In the genomic region with DNA sequence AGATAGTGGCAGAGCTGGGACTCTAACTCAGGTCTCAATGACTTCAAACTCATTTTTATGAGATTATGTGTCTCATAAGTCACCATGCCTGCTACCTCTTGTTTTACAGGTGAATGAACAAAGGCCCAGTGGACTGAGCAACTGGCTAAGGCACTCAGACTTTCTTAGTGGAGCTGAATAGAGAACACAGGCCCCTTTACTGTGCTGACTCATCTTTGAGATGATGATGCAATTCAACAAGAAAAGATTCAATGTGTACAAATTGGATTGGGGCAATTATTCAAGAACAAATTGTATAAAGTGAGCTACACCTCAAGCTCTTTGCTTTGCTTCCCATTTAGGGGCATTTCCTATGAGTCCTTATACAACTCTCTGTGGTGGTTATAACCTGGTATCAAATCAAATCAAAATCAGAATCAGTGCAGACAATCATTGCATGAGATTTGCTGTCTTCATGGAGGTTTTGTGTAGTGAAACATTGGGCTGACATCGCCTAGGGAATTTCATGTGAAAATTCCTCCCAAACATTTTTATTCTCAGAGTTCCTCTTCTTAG, we compare ENCODE assay signal across 17 cellular contexts.
A peak's percentile ranks its signal among the peaks of the same experiment; 100 is the strongest.
DNase-seq lines count a peak whose midpoint lies in the region; ATAC-seq, FAIRE-seq and TF ChIP-seq lines count a peak whose summit lies in the region.
"Had no signal": no experiment of that assay in that cellular context is flagged by ENCODE, and none has a peak within 500 bp of the region (broad histone marks: within the 10 kb centered on the region; RNA-seq: fewer than 3 reads in every experiment).

No MANE protein-coding gene starts in this region.

- H2AK5ac ChIP-seq in IMR-90 (ENCODE audit: low read depth, low read length): no peak overlapping the region

- H3K79me2 ChIP-seq in keratinocyte (ENCODE audit: control insufficient read depth, insufficient read depth, low read length): no peaks in the 10 kb centered on the region

- no peak overlapping the region for H4K8ac ChIP-seq in IMR-90 (ENCODE audit: low read depth in 2 of 2, low read length in 2 of 2)

- H2BK120ac ChIP-seq in IMR-90 (ENCODE audit: low read depth, low read length): no peak overlapping the region

- H4K5ac ChIP-seq in IMR-90 (ENCODE audit: low read depth, low read length): no peak overlapping the region

- H3K9me3 Mint-ChIP-seq in activated T-helper 1 cell treated with anti-CD3 and anti-CD28 coated beads, Interleukin-12 subunit alpha, Interleukin-12 subunit beta, Interleukin-2, Interleukin-4 antibody, amounts not matched to agents 30 ng/mL and 10 ng/mL and 1 ng/mL, durations not matched to agents 14 hours and 24 hours and 36 hours: no peaks in the 10 kb centered on the region
- H3K9me3 Mint-ChIP-seq in naive thymus-derived CD4-positive, alpha-beta T cell: no peaks in the 10 kb centered on the region
- H3K9me3 Mint-ChIP-seq: activated T-cell treated with anti-CD3 and anti-CD28 coated beads, Interleukin-2, amount 50 U/mL, for 4 hours; H9; WTC11 had no signal

- intact Hi-C loops in IMR-90 (cut with micrococcal nuclease): no loop called here
- intact Hi-C loops in activated T-helper 1 cell treated with anti-CD3 and anti-CD28 coated beads, Interleukin-12 subunit alpha, Interleukin-12 subunit beta, Interleukin-2, Interleukin-4 antibody, amounts not matched to agents 30 ng/mL and 10 ng/mL and 1 ng/mL, durations not matched to agents 14 hours and 24 hours and 36 hours (cut with micrococcal nuclease): loop anchor here (10.0 kb wide), 1 partner anchor 222 kb away; no protein-coding TSS in a partner anchor
- intact Hi-C loops in naive thymus-derived CD4-positive, alpha-beta T cell (cut with micrococcal nuclease): no loop called here

- H3K27ac Mint-ChIP-seq in activated T-helper 1 cell treated with anti-CD3 and anti-CD28 coated beads, Interleukin-12 subunit alpha, Interleukin-12 subunit beta, Interleukin-2, Interleukin-4 antibody, amounts not matched to agents 30 ng/mL and 10 ng/mL and 1 ng/mL, durations not matched to agents 14 hours and 24 hours and 36 hours: no peak overlapping the region
- no peak overlapping the region for H3K27ac Mint-ChIP-seq in naive thymus-derived CD4-positive, alpha-beta T cell
- H3K27ac Mint-ChIP-seq: H9, WTC11 had no signal

- no peak overlapping the region for H2BK15ac ChIP-seq in IMR-90 (ENCODE audit: low read depth, low read length)

- H3K9ac ChIP-seq in IMR-90 (ENCODE audit: low read depth, low read length) (no peak overlapping the region), keratinocyte (ENCODE audit: control insufficient read depth, extremely low read depth, insufficient read depth, low read length) (no peak overlapping the region)

- H3K27me3 ChIP-seq in BJ (ENCODE audit: control insufficient read depth, insufficient read depth, low read length) (no peaks in the 10 kb centered on the region), IMR-90 (ENCODE audit: control insufficient read depth, insufficient read depth, low read length) (no peaks in the 10 kb centered on the region), keratinocyte (ENCODE audit: control insufficient read depth, extremely low read depth, insufficient read depth, low read length) (no peaks in the 10 kb centered on the region)
- H3K27me3 ChIP-seq in naive thymus-derived CD4-positive, alpha-beta T cell (ENCODE audit: control insufficient read depth in 2 of 2, insufficient read depth in 2 of 2, low read length in 2 of 2): no peaks in the 10 kb centered on the region
- H3K27me3 ChIP-seq: gastroesophageal sphincter had no signal

- H3K9me3 ChIP-seq in IMR-90 (ENCODE audit: control insufficient read depth, insufficient read depth, low read length): no peaks in the 10 kb centered on the region
- no peaks in the 10 kb centered on the region for H3K9me3 ChIP-seq in keratinocyte (ENCODE audit: control insufficient read depth, low read depth, low read length)
- no peaks in the 10 kb centered on the region for H3K9me3 ChIP-seq in naive thymus-derived CD4-positive, alpha-beta T cell (ENCODE audit: control insufficient read depth in 2 of 3, low read length in 3 of 3)
- H3K9me3 ChIP-seq: Caco-2, gastroesophageal sphincter had no signal

- no peaks in the 10 kb centered on the region for H3K36me3 Mint-ChIP-seq in activated T-helper 1 cell treated with anti-CD3 and anti-CD28 coated beads, Interleukin-12 subunit alpha, Interleukin-12 subunit beta, Interleukin-2, Interleukin-4 antibody, amounts not matched to agents 30 ng/mL and 10 ng/mL and 1 ng/mL, durations not matched to agents 14 hours and 24 hours and 36 hours (ENCODE audit: low read depth)
- no peaks in the 10 kb centered on the region for H3K36me3 Mint-ChIP-seq in naive thymus-derived CD4-positive, alpha-beta T cell
- H3K36me3 Mint-ChIP-seq: WTC11 had no signal

- BruUV-seq in IMR-90 (replicated peaks; lab: Mats Ljungman, UMichigan): no TSS peak

- H3K4ac ChIP-seq in IMR-90 (ENCODE audit: low read depth, low read length): no peak overlapping the region

- dilution Hi-C loops in IMR-90 (cut with HindIII; ENCODE audit: low sequenced_read_pairs, unreplicated experiment): loop anchor here (25.0 kb wide), 1 partner anchor 426 kb away; no protein-coding TSS in a partner anchor
- dilution Hi-C loops in keratinocyte (cut with MboI; ENCODE audit: extremely low pct_ligation_motif_present, low sequenced_read_pairs): loop anchor here (25.0 kb wide), 2 partner anchors 301 to 426 kb away; no protein-coding TSS in a partner anchor

- no peak overlapping the region for H3K56ac ChIP-seq in IMR-90 (ENCODE audit: extremely low read depth, insufficient read depth, low read length)

- ATAC-seq in IMR-90 (ENCODE audit: low read depth): no peak
- no peak for ATAC-seq in HG03135 (IDR thresholded peaks at IDR 0.05; ENCODE audit: unreplicated experiment)
- no peak for ATAC-seq in naive thymus-derived CD4-positive, alpha-beta T cell
- ATAC-seq: activated T-cell treated with anti-CD3 and anti-CD28 coated beads, Interleukin-2, amount 50 U/mL, for 4 hours; gastroesophageal sphincter; left ventricle myocardium superior; WTC11 had no signal

- DNase-seq in BJ (ENCODE audit: low read depth): peak; percentile 1
- peak; percentile 39 for DNase-seq in IMR-90
- peak; percentile 12 for DNase-seq in astrocyte of the cerebellum (ENCODE audit: low read depth)
- DNase-seq in keratinocyte (ENCODE audit: low read depth, low spot score): no peak
- no peak for DNase-seq in activated T-helper 1 cell treated with anti-CD3 and anti-CD28 coated beads, Interleukin-12 subunit alpha, Interleukin-12 subunit beta, Interleukin-2, Interleukin-4 antibody, amounts not matched to agents 30 ng/mL and 10 ng/mL and 1 ng/mL, durations not matched to agents 14 hours and 24 hours and 36 hours (ENCODE audit: low spot score)
- DNase-seq in activated naive CD4-positive, alpha-beta T cell treated with anti-CD3 and anti-CD28 coated beads, Interleukin-2, amount 50 U/mL, for 16 hours: no peak
- DNase-seq in naive thymus-derived CD4-positive, alpha-beta T cell: no peak
- DNase-seq: activated T-cell treated with anti-CD3 and anti-CD28 coated beads, Interleukin-2, amount 50 U/mL, for 4 hours; Caco-2; H9; left ventricle myocardium superior; nucleus accumbens; Right ventricle myocardium superior had no signal

- H2BK5ac ChIP-seq in IMR-90 (ENCODE audit: low read depth, low read length, poor library complexity, severe bottlenecking): no peak overlapping the region

- H3K14ac ChIP-seq in IMR-90 (replicated peaks; ENCODE audit: low read depth, low read length): no peak overlapping the region

- no peak overlapping the region for H2BK20ac ChIP-seq in IMR-90 (ENCODE audit: low read depth, low read length)

- H3K4me2 ChIP-seq in IMR-90 (ENCODE audit: low read depth, low read length) (no peak overlapping the region), keratinocyte (ENCODE audit: control insufficient read depth, extremely low read depth, insufficient read depth, low read depth, low read length) (no peak overlapping the region)

- CTCF ChIA-PET in BJ (lab: Yijun Ruan, JAX) (interaction anchor here (0.6 to 7.2 kb wide), 2 partner anchors 430 to 1013 kb away, joined by 3 to 130 read pairs; no protein-coding TSS in a partner anchor), IMR-90 (lab: Yijun Ruan, JAX) (interaction anchor here (0.6 to 1.6 kb wide), 2 partner anchors 341 to 397 kb away, joined by 3 to 4 read pairs; no protein-coding TSS in a partner anchor)
- CTCF ChIA-PET in naive thymus-derived CD4-positive, alpha-beta T cell (lab: Charles Lee): no interaction called here

- H3K4me3 ChIP-seq in BJ (ENCODE audit: low read depth, low read length) (no peak overlapping the region), IMR-90 (ENCODE audit: insufficient read depth, low read depth, low read length) (no peak overlapping the region), astrocyte of the cerebellum (ENCODE audit: low read depth, low read length) (no peak overlapping the region), keratinocyte (ENCODE audit: control insufficient read depth in 2 of 3, extremely low read depth in 1 of 3, insufficient read depth in 2 of 3, low read depth in 1 of 3, low read length in 3 of 3) (no peak overlapping the region)
- no peak overlapping the region for H3K4me3 ChIP-seq in naive thymus-derived CD4-positive, alpha-beta T cell (ENCODE audit: low read length)
- H3K4me3 ChIP-seq: gastroesophageal sphincter had no signal

- no peaks in the 10 kb centered on the region for H3K36me3 ChIP-seq in BJ (ENCODE audit: control insufficient read depth, insufficient read depth, low read length)
- no peaks in the 10 kb centered on the region for H3K36me3 ChIP-seq in IMR-90 (ENCODE audit: control insufficient read depth, insufficient read depth, low read length)
- no peaks in the 10 kb centered on the region for H3K36me3 ChIP-seq in keratinocyte (ENCODE audit: control insufficient read depth in 2 of 2, extremely low read depth in 1 of 2, insufficient read depth in 2 of 2, low read length in 2 of 2)
- no peaks in the 10 kb centered on the region for H3K36me3 ChIP-seq in naive thymus-derived CD4-positive, alpha-beta T cell (ENCODE audit: control insufficient read depth in 2 of 3, insufficient read depth in 3 of 3, low read length in 3 of 3)
- H3K36me3 ChIP-seq: gastroesophageal sphincter had no signal

- H3K23ac ChIP-seq in IMR-90 (ENCODE audit: low read depth, low read length): no peak overlapping the region

- no peak for TF ChIP-seq RAD21 in IMR-90 (IDR thresholded peaks at IDR 0.05; ENCODE audit: low read length)

- no peak overlapping the region for H3K4me3 Mint-ChIP-seq in activated T-helper 1 cell treated with anti-CD3 and anti-CD28 coated beads, Interleukin-12 subunit alpha, Interleukin-12 subunit beta, Interleukin-2, Interleukin-4 antibody, amounts not matched to agents 30 ng/mL and 10 ng/mL and 1 ng/mL, durations not matched to agents 14 hours and 24 hours and 36 hours
- H3K4me3 Mint-ChIP-seq in naive thymus-derived CD4-positive, alpha-beta T cell: no peak overlapping the region
- H3K4me3 Mint-ChIP-seq: activated T-cell treated with anti-CD3 and anti-CD28 coated beads, Interleukin-2, amount 50 U/mL, for 4 hours; H9; WTC11 had no signal

- H3K4me1 Mint-ChIP-seq in activated T-helper 1 cell treated with anti-CD3 and anti-CD28 coated beads, Interleukin-12 subunit alpha, Interleukin-12 subunit beta, Interleukin-2, Interleukin-4 antibody, amounts not matched to agents 30 ng/mL and 10 ng/mL and 1 ng/mL, durations not matched to agents 14 hours and 24 hours and 36 hours (ENCODE audit: low read depth): no peaks in the 10 kb centered on the region
- no peaks in the 10 kb centered on the region for H3K4me1 Mint-ChIP-seq in naive thymus-derived CD4-positive, alpha-beta T cell

- H3K79me1 ChIP-seq in IMR-90 (ENCODE audit: low read depth in 1 of 2, low read length in 2 of 2): no peaks in the 10 kb centered on the region

- H4K20me1 ChIP-seq in IMR-90 (ENCODE audit: insufficient read depth, low read length) (no peaks in the 10 kb centered on the region), keratinocyte (ENCODE audit: control insufficient read depth, extremely low read depth, insufficient read depth, low read length) (no peaks in the 10 kb centered on the region)

- POLR2A ChIA-PET in BJ (lab: Charles Lee): interaction anchor here (0.6 kb wide), 1 partner anchor 429 kb away, joined by 3 read pairs; no protein-coding TSS in a partner anchor
- POLR2A ChIA-PET in IMR-90 (lab: Charles Lee; ENCODE audit: unreplicated experiment): no interaction called here
- POLR2A ChIA-PET in naive thymus-derived CD4-positive, alpha-beta T cell (lab: Charles Lee): no interaction called here

- H2AFZ ChIP-seq in IMR-90 (replicated peaks; ENCODE audit: low read length, poor library complexity) (no peak overlapping the region), keratinocyte (ENCODE audit: control insufficient read depth, low read length) (no peak overlapping the region)

- no peak overlapping the region for H2AK9ac ChIP-seq in IMR-90 (replicated peaks; ENCODE audit: low read depth, low read length, poor library complexity)

- peak; percentile 13 for FAIRE-seq in keratinocyte (lab: Jason Lieb, UNC)
- FAIRE-seq: GM12892 had no signal

- no peak overlapping the region for H3K27ac ChIP-seq in IMR-90 (ENCODE audit: insufficient read depth, low read length)
- H3K27ac ChIP-seq in keratinocyte (ENCODE audit: control insufficient read depth, insufficient read depth, low read length): no peak overlapping the region
- no peak overlapping the region for H3K27ac ChIP-seq in naive thymus-derived CD4-positive, alpha-beta T cell (ENCODE audit: low read depth, low read length)
- H3K27ac ChIP-seq: gastroesophageal sphincter had no signal

- no CpG with 5 or more reads among the region's 1 CpG for WGBS in IMR-90 (ENCODE audit: extremely low coverage in 2 of 2, insufficient read length in 1 of 2), 2 experiments

- H3K27me3 Mint-ChIP-seq in activated T-helper 1 cell treated with anti-CD3 and anti-CD28 coated beads, Interleukin-12 subunit alpha, Interleukin-12 subunit beta, Interleukin-2, Interleukin-4 antibody, amounts not matched to agents 30 ng/mL and 10 ng/mL and 1 ng/mL, durations not matched to agents 14 hours and 24 hours and 36 hours (ENCODE audit: insufficient read depth): peaks cover 7% of the 10 kb centered on the region
- peaks cover 0 to 5% (median 4%) of the 10 kb centered on the region in 5 donors for H3K27me3 Mint-ChIP-seq in naive thymus-derived CD4-positive, alpha-beta T cell

- H3K18ac ChIP-seq in IMR-90 (ENCODE audit: low read depth, low read length): no peak overlapping the region

- no peak for TF ChIP-seq POLR2A in IMR-90 (IDR thresholded peaks at IDR 0.05; ENCODE audit: low read depth, low read length)

- no peaks in the 10 kb centered on the region for H3K4me1 ChIP-seq in IMR-90 (ENCODE audit: control insufficient read depth, insufficient read depth, low read length)
- H3K4me1 ChIP-seq in keratinocyte (ENCODE audit: control insufficient read depth, extremely low read depth, insufficient read depth, low read length): no peaks in the 10 kb centered on the region
- H3K4me1 ChIP-seq in naive thymus-derived CD4-positive, alpha-beta T cell (ENCODE audit: control insufficient read depth in 2 of 2, insufficient read depth in 2 of 2, low read length in 2 of 2): no peaks in the 10 kb centered on the region
- H3K4me1 ChIP-seq: Caco-2 had no signal

- in situ Hi-C loops in IMR-90 (cut with MboI; ENCODE audit: low sequenced_read_pairs): no loop called here
- in situ Hi-C loops in astrocyte of the cerebellum (cut with HindIII; ENCODE audit: low sequenced_read_pairs): no loop called here

- no peak overlapping the region for H4K91ac ChIP-seq in IMR-90 (ENCODE audit: insufficient read depth, low read depth, low read length)

- H3K9me1 ChIP-seq in IMR-90 (ENCODE audit: insufficient read depth, low read length): no peaks in the 10 kb centered on the region
- no peaks in the 10 kb centered on the region for H3K9me1 ChIP-seq in keratinocyte (ENCODE audit: control insufficient read depth, extremely low read depth, insufficient read depth, low read length)

- TF ChIP-seq CTCF in BJ (IDR thresholded peaks at IDR 0.05; ENCODE audit: insufficient read depth, low read depth, low read length) (no peak), IMR-90 (conservative IDR thresholded peaks at IDR 0.05; ENCODE audit: low read depth, low read length) (no peak), astrocyte of the cerebellum (IDR thresholded peaks at IDR 0.05; ENCODE audit: low read depth, low read length, missing control alignments) (no peak), keratinocyte (optimal IDR thresholded peaks at IDR 0.05 in 1 of 3, IDR thresholded peaks at IDR 0.05 in 1 of 3, conservative IDR thresholded peaks at IDR 0.05 in 1 of 3; ENCODE audit: extremely low read depth in 1 of 3, insufficient read depth in 2 of 3, low read length in 3 of 3) (no peak)

Comparison
In these comparisons a context has a peak if more than half of its experiments do, and no peak if none do; other contexts are left out.
1. DNase-seq: peak in BJ (single experiment), IMR-90 (single experiment) and astrocyte of the cerebellum (single experiment); none in keratinocyte (single experiment), activated T-helper 1 cell treated with anti-CD3 and anti-CD28 coated beads, Interleukin-12 subunit alpha, Interleukin-12 subunit beta, Interleukin-2, Interleukin-4 antibody, amounts not matched to agents 30 ng/mL and 10 ng/mL and 1 ng/mL, durations not matched to agents 14 hours and 24 hours and 36 hours (single experiment), activated naive CD4-positive, alpha-beta T cell treated with anti-CD3 and anti-CD28 coated beads, Interleukin-2, amount 50 U/mL, for 16 hours (single experiment) and naive thymus-derived CD4-positive, alpha-beta T cell (0 of 9).